In the genomic region with DNA sequence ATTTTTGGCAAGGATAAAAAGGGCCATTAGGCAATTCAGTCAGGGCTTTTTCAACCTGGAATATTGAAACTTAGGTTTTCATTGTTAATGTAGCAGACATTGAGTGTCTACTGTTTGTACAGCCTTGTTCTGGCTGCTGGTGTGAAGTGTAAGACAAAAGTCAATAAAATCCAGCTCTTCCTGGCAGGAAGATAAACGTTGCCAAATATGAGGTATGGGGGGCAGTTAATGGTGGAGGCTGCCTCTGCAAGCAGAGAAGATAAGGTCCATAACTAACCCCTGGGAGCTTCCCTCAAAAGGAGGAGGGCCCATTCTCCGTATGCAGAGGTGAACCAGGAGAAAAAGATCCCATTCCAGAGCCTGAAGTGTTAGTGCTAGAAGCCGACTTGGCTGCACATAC, we compare ENCODE assay signal across 17 cellular contexts. TPM values are rescaled to one million over a fixed set of nuclear protein-coding genes. Genes with fewer than 3 reads are reported as not detected.
"Had no signal": no experiment of that assay in that cellular context is flagged by ENCODE, and none has a peak within 500 bp of the region (broad histone marks: within the 10 kb centered on the region; RNA-seq: fewer than 3 reads in every experiment).

No MANE protein-coding gene starts in this region.

- H3K4me1 ChIP-seq: breast epithelium, sigmoid colon, uterus had no signal

- H3K36me3 ChIP-seq: breast epithelium, gastrocnemius medialis, ovary, sigmoid colon, thoracic aorta, uterus had no signal

- H3K27ac ChIP-seq: breast epithelium, gastrocnemius medialis, ovary, sigmoid colon, thoracic aorta, uterus had no signal

- ATAC-seq: activated T-helper 17 cell treated with anti-CD3 and anti-CD28 coated beads, Interleukin-2, amount 50 U/mL, for 72 hours; gastrocnemius medialis; heart left ventricle had no signal

- H3K4me1 Mint-ChIP-seq: activated T-helper 17 cell treated with anti-CD3 and anti-CD28 coated beads, Interleukin-2, amount 50 U/mL, for 72 hours; immature natural killer cell had no signal

- H3K9me3 ChIP-seq: breast epithelium, gastrocnemius medialis, heart left ventricle, ovary, sigmoid colon, thoracic aorta, uterus had no signal

- H3K27ac Mint-ChIP-seq: activated T-helper 17 cell treated with anti-CD3 and anti-CD28 coated beads, Interleukin-2, amount 50 U/mL, for 72 hours; immature natural killer cell had no signal

- H3K4me3 Mint-ChIP-seq: activated T-helper 17 cell treated with anti-CD3 and anti-CD28 coated beads, Interleukin-2, amount 50 U/mL, for 72 hours; immature natural killer cell had no signal

- DNase-seq: activated CD4-positive, CD25-positive, alpha-beta regulatory T cell treated with anti-CD3 and anti-CD28 coated beads, Interleukin-2, amount 50 U/mL, for 72 hours; activated naive CD4-positive, alpha-beta T cell treated with Interleukin-2 at 50 U/mL for 16 hours; activated T-cell treated with anti-CD3 and anti-CD28 coated beads for 4 hours; aorta; cerebellar nuclear complex; gastrocnemius medialis; heart left ventricle; immature natural killer cell; ovary; sigmoid colon; stimulated activated CD4-positive, alpha-beta T cell treated with anti-CD3 and anti-CD28 coated beads, Interleukin-1b, Interleukin-23, amount 100 ng/mL, for 48 hours; T1000; uterus had no signal

- H3K36me3 Mint-ChIP-seq: immature natural killer cell had no signal

- H3K27me3 ChIP-seq: breast epithelium, gastrocnemius medialis, heart left ventricle, ovary, uterus had no signal

- H3K9me3 Mint-ChIP-seq: activated T-helper 17 cell treated with anti-CD3 and anti-CD28 coated beads, Interleukin-2, amount 50 U/mL, for 72 hours; immature natural killer cell had no signal

- H3K4me3 ChIP-seq: breast epithelium, gastrocnemius medialis, heart left ventricle, ovary, sigmoid colon, thoracic aorta, uterus had no signal

RNA-seq across cellular contexts. Expression of gene TDRD10, which starts 19.7 kb away (rescaled TPM):
- total RNA-seq: activated T-helper 17 cell treated with anti-CD3 and anti-CD28 coated beads, Interleukin-2, amount 50 U/mL, for 72 hours; epithelial cell of proximal tubule had no signal

RNA-seq across cellular contexts. Expression of gene CHRNB2, which starts 45.9 kb away (rescaled TPM):
- total RNA-seq: aorta, epithelial cell of proximal tubule, gastrocnemius medialis, thoracic aorta had no signal
